In genomic region chr17:63621684-63622570, GRCh38 we compare ENCODE assay signal across 8 cellular contexts. TPM values are rescaled to one million over a fixed set of nuclear protein-coding genes. Genes with fewer than 3 reads are reported as not detected.
DNase-seq lines count a peak whose midpoint lies in the region; ATAC-seq, FAIRE-seq and TF ChIP-seq lines count a peak whose summit lies in the region.

Gene MAP3K3, plus strand, starts transcription at chr17:63622417. Its CDS starts 343 bp downstream, at chr17:63622760.

- H3K4me3 Mint-ChIP-seq in activated CD4-positive, alpha-beta T cell treated with anti-CD3 and anti-CD28 coated beads for 36 hours: peak within 1 kb of the TSS; percentile 88

- peak within 1 kb of the TSS; percentile 61 to 67 for H3K9ac ChIP-seq in kidney (ENCODE audit: low read length in 2 of 2)

- no peaks in the 10 kb centered on the region for H3K27me3 Mint-ChIP-seq in activated CD4-positive, alpha-beta T cell treated with anti-CD3 and anti-CD28 coated beads for 36 hours

- POLR2A ChIA-PET in activated CD4-positive, alpha-beta T cell treated with anti-CD3 and anti-CD28 coated beads for 36 hours (lab: Charles Lee): interaction anchor here (0.5 to 2.3 kb wide), 14 partner anchors 11 to 676 kb away, joined by 3 to 15 read pairs (median 4); partner anchors contain the start of genes CCDC47, DCAF7 and DDX42

- FAIRE-seq in kidney (lab: Jason Lieb, UNC): peak; percentile 98

- TF ChIP-seq CTCF in BE2C (IDR thresholded peaks at IDR 0.05; ENCODE audit: low read depth, low read length): 0 out of 2 replicates have a peak, but pooled peaks have one; percentile 12
- peak; percentile 18 for TF ChIP-seq CTCF in choroid plexus epithelial cell (conservative IDR thresholded peaks at IDR 0.05; ENCODE audit: low read depth, low read length)
- no peak for TF ChIP-seq CTCF in kidney (IDR thresholded peaks at IDR 0.05; ENCODE audit: borderline replicate concordance, extremely low read depth, insufficient read depth)

- H3K4me1 Mint-ChIP-seq in activated CD4-positive, alpha-beta T cell treated with anti-CD3 and anti-CD28 coated beads for 36 hours: peaks cover 36% of the 10 kb centered on the region

- intact Hi-C loops in activated CD4-positive, alpha-beta T cell treated with anti-CD3 and anti-CD28 coated beads for 36 hours (cut with DNase I, micrococcal nuclease): loop anchor here (1.0 to 10.0 kb wide), 15 partner anchors 22 to 969 kb away; partner anchors contain the start of genes CCDC47 (in 2 of the 2), CYB561 (in 2 of the 2), FTSJ3 (in 2 of the 2) and PSMC5 (in 2 of the 2)
- intact Hi-C loops in kidney (cut with DNase I): no loop called here

- peak; percentile 91 for ATAC-seq in HG03442 (IDR thresholded peaks at IDR 0.05; ENCODE audit: unreplicated experiment)
- peak; percentile 93 for ATAC-seq in activated CD4-positive, alpha-beta T cell treated with anti-CD3 and anti-CD28 coated beads for 36 hours

- CTCF ChIA-PET in activated CD4-positive, alpha-beta T cell treated with anti-CD3 and anti-CD28 coated beads for 36 hours (lab: Charles Lee): interaction anchor here (0.5 to 2.8 kb wide), 15 partner anchors 10 to 580 kb away, joined by 3 to 36 read pairs (median 3); no protein-coding TSS in a partner anchor

- H3K27me3 ChIP-seq in BE2C: no peaks in the 10 kb centered on the region

- no peaks in the 10 kb centered on the region; the same call in 1 of the 2 replicates for H3K4me1 ChIP-seq in BE2C
- H3K4me1 ChIP-seq in kidney (ENCODE audit: control insufficient read depth in 1 of 2, insufficient read depth in 1 of 2, low read depth in 1 of 2, low read length in 2 of 2): peaks cover 12 to 20% of the 10 kb centered on the region in 2 donors

- H3K36me3 ChIP-seq in BE2C (no peaks in the 10 kb centered on the region), kidney (ENCODE audit: control insufficient read depth in 1 of 2, insufficient read depth in 2 of 2, low read length in 2 of 2) (no peaks in the 10 kb centered on the region)

- DNase-seq in BE2C: peak; percentile 99
- peak; percentile 96 for DNase-seq in GM19238 (ENCODE audit: insufficient read length, low spot score)
- DNase-seq in NCI-H524 (lab: John Stamatoyannopoulos, UW): peak; percentile 100
- peak; percentile 98 for DNase-seq in activated CD4-positive, alpha-beta T cell treated with anti-CD3 and anti-CD28 coated beads for 36 hours
- DNase-seq in choroid plexus epithelial cell (ENCODE audit: low read depth): peak; percentile 100
- DNase-seq in kidney: peak; percentile 100
- peak; percentile 98 for DNase-seq in stimulated activated CD4-positive, alpha-beta T cell treated with anti-CD3 and anti-CD28 coated beads, Interleukin-15, amount 100 ng/mL, for 24 hours

- H3K27ac ChIP-seq in kidney (ENCODE audit: low read depth in 2 of 2, low read length in 2 of 2): peak within 1 kb of the TSS; percentile 66 to 76

- H3K36me3 Mint-ChIP-seq in activated CD4-positive, alpha-beta T cell treated with anti-CD3 and anti-CD28 coated beads for 36 hours (ENCODE audit: low read depth): no peaks in the 10 kb centered on the region

- no peaks in the 10 kb centered on the region for H3K9me3 Mint-ChIP-seq in activated CD4-positive, alpha-beta T cell treated with anti-CD3 and anti-CD28 coated beads for 36 hours (ENCODE audit: low read depth)

- peak within 1 kb of the TSS; percentile 90 for H3K27ac Mint-ChIP-seq in activated CD4-positive, alpha-beta T cell treated with anti-CD3 and anti-CD28 coated beads for 36 hours

- no peaks in the 10 kb centered on the region for H3K9me3 ChIP-seq in BE2C
- no peaks in the 10 kb centered on the region for H3K9me3 ChIP-seq in kidney (ENCODE audit: control insufficient read depth in 1 of 2, low read length in 2 of 2)

- H3K4me3 ChIP-seq in BE2C (ENCODE audit: low read depth, low read length) (peak within 1 kb of the TSS; percentile 86), choroid plexus epithelial cell (ENCODE audit: low read depth, low read length) (peak within 1 kb of the TSS; percentile 79), kidney (ENCODE audit: low read length in 2 of 2) (peak within 1 kb of the TSS; percentile 75 to 79)

RNA-seq across cellular contexts. Expression of gene MAP3K3, which starts in this region (rescaled TPM):
- polyA plus RNA-seq in BE2C (2012; ENCODE audit: insufficient read depth, insufficient read length, low read depth): 44.2 TPM
- total RNA-seq in activated CD4-positive, alpha-beta T cell treated with anti-CD3 and anti-CD28 coated beads for 36 hours: 10 to 100 TPM; 22.4 to 22.9 TPM
- total RNA-seq in kidney: 50.5 TPM
- polyA plus RNA-seq in kidney (ENCODE audit: insufficient read depth, low read depth, low replicate concordance): 17.4 TPM

Comparison
In these comparisons a context has a peak if more than half of its experiments do, and no peak if none do; other contexts are left out.
1. Peak in every context shown above with its lines: DNase-seq, ATAC-seq, H3K4me3 ChIP-seq and H3K27ac ChIP-seq.